17 cellular contexts compared by ENCODE assay signal in genomic region chr5:140301136-140301535, GRCh38. TPM values are rescaled to one million over a fixed set of nuclear protein-coding genes. Genes with fewer than 3 reads are reported as not detected.
DNase-seq lines count a peak whose midpoint lies in the region; ATAC-seq and TF ChIP-seq lines count a peak whose summit lies in the region.
"Had no signal": no experiment of that assay in that cellular context is flagged by ENCODE, and none has a peak within 500 bp of the region (broad histone marks: within the 10 kb centered on the region; RNA-seq: fewer than 3 reads in every experiment).

No MANE protein-coding gene starts in this region.

- POLR2A ChIA-PET in PC-3 (lab: Charles Lee; ENCODE audit: unreplicated experiment): no interaction called here

- H4K20me1 ChIP-seq in PC-3 (ENCODE audit: low read length): no peaks in the 10 kb centered on the region

- H3K4me2 ChIP-seq in PC-3 (ENCODE audit: low read length): peak overlapping the region; percentile 89

- H3F3A ChIP-seq in PC-3 (ENCODE audit: low read length, unreplicated experiment): no peaks in the 10 kb centered on the region

- H3K27me3 ChIP-seq in PC-3 (ENCODE audit: low read length) (no peaks in the 10 kb centered on the region), neuron (ENCODE audit: insufficient read depth, low read length) (no peaks in the 10 kb centered on the region)
- H3K27me3 ChIP-seq: esophagus squamous epithelium had no signal

- peak overlapping the region; percentile 92; the same call in 1 of the 2 replicates for H3K4me3 ChIP-seq in PC-3 (ENCODE audit: low read length)
- peak overlapping the region; percentile 4 for H3K4me3 ChIP-seq in epithelial cell of proximal tubule (ENCODE audit: low read depth, low read length)
- H3K4me3 ChIP-seq in neuron (ENCODE audit: low read length): peak overlapping the region; percentile 85
- H3K4me3 ChIP-seq: mucosa of descending colon had no signal

- H3K36me3 ChIP-seq in PC-3 (ENCODE audit: low read depth, low read length): peaks cover 10% of the 10 kb centered on the region; the same call in 1 of the 2 replicates
- H3K36me3 ChIP-seq in neuron (ENCODE audit: insufficient read depth, low read length): peaks cover 27% of the 10 kb centered on the region

- H3K27me3 Mint-ChIP-seq in activated CD4-positive, alpha-beta T cell treated with anti-CD3 and anti-CD28 coated beads, Interleukin-2, amount 10 ng/mL, durations not matched to agents 24 days and 14 days: no peaks in the 10 kb centered on the region

- H2AFZ ChIP-seq in PC-3 (ENCODE audit: low read length): no peak overlapping the region
- no peak overlapping the region for H2AFZ ChIP-seq in neuron (ENCODE audit: low read depth, low read length)

- H3K4me1 Mint-ChIP-seq in activated CD4-positive, alpha-beta T cell treated with anti-CD3 and anti-CD28 coated beads, Interleukin-2, amount 10 ng/mL, durations not matched to agents 24 days and 14 days: peaks cover 21% of the 10 kb centered on the region

- no peak for ATAC-seq in PC-3
- ATAC-seq: activated T-helper 17 cell treated with anti-CD3 and anti-CD28 coated beads, Interleukin-2, amount 50 U/mL, for 72 hours; mucosa of descending colon had no signal

- H3K9me3 ChIP-seq in PC-3 (ENCODE audit: low read length): no peaks in the 10 kb centered on the region
- no peaks in the 10 kb centered on the region for H3K9me3 ChIP-seq in neuron (ENCODE audit: low read length)
- H3K9me3 ChIP-seq: esophagus squamous epithelium, mucosa of descending colon had no signal

- no peaks in the 10 kb centered on the region for H3K9me3 Mint-ChIP-seq in activated CD4-positive, alpha-beta T cell treated with anti-CD3 and anti-CD28 coated beads, Interleukin-2, amount 10 ng/mL, durations not matched to agents 24 days and 14 days
- H3K9me3 Mint-ChIP-seq: activated T-helper 17 cell treated with anti-CD3 and anti-CD28 coated beads, Interleukin-2, amount 50 U/mL, for 72 hours had no signal

- H3K36me3 Mint-ChIP-seq in activated CD4-positive, alpha-beta T cell treated with anti-CD3 and anti-CD28 coated beads, Interleukin-2, amount 10 ng/mL, durations not matched to agents 24 days and 14 days (ENCODE audit: low read depth): peaks cover 20% of the 10 kb centered on the region

- DNase-seq in activated CD4-positive, alpha-beta T cell treated with anti-CD3 and anti-CD28 coated beads, Interleukin-2, amount 10 ng/mL, durations not matched to agents 24 days and 14 days: no peak
- no peak for DNase-seq in activated CD4-positive, alpha-beta T cell treated with anti-CD3 and anti-CD28 coated beads, Interleukin-2, amount 50 U/mL, for 1 hour
- DNase-seq in PC-3: no peak
- DNase-seq in epithelial cell of proximal tubule (ENCODE audit: low read depth): no peak
- no peak for DNase-seq in DMS79 treated with DMSO at 0.1 percent for 48 hours (lab: John Stamatoyannopoulos, UW)
- DNase-seq in AG20443 (ENCODE audit: low spot score): no peak
- no peak for DNase-seq in DMS153 (lab: John Stamatoyannopoulos, UW)
- DNase-seq: DMS 273 treated with DMSO at 0.1 percent for 48 hours, esophagus squamous epithelium, mucosa of descending colon, NCI-H146, NCI-H524 treated with DMSO at 0.1 percent for 48 hours had no signal

- peak overlapping the region; percentile 32 for H3K4me3 Mint-ChIP-seq in activated CD4-positive, alpha-beta T cell treated with anti-CD3 and anti-CD28 coated beads, Interleukin-2, amount 10 ng/mL, durations not matched to agents 24 days and 14 days

- intact Hi-C loops in activated CD4-positive, alpha-beta T cell treated with anti-CD3 and anti-CD28 coated beads, Interleukin-2, amount 10 ng/mL, durations not matched to agents 24 days and 14 days (cut with micrococcal nuclease): loop anchor here (5.0 kb wide), 2 partner anchors 34 to 411 kb away; no protein-coding TSS in a partner anchor
- intact Hi-C loops in PC-3 (cut with micrococcal nuclease): no loop called here

- BruUV-seq in PC-3 (replicated peaks; lab: Mats Ljungman, UMichigan): no TSS peak

- peaks cover 63% of the 10 kb centered on the region for H3K79me2 ChIP-seq in PC-3 (ENCODE audit: low read length)

- TF ChIP-seq CTCF in PC-3 (conservative IDR thresholded peaks at IDR 0.05; ENCODE audit: low read depth, low read length): no peak
- TF ChIP-seq CTCF in epithelial cell of proximal tubule (conservative IDR thresholded peaks at IDR 0.05; ENCODE audit: low read depth, low read length): no peak

- H3K27ac ChIP-seq in PC-3 (ENCODE audit: low read length): no peak overlapping the region
- H3K27ac ChIP-seq: VCaP had no signal

- no peak overlapping the region for H3K27ac Mint-ChIP-seq in activated CD4-positive, alpha-beta T cell treated with anti-CD3 and anti-CD28 coated beads, Interleukin-2, amount 10 ng/mL, durations not matched to agents 24 days and 14 days

- H3K4me1 ChIP-seq in PC-3 (ENCODE audit: insufficient read depth, low read length): peaks cover 54% of the 10 kb centered on the region
- peaks cover 27% of the 10 kb centered on the region for H3K4me1 ChIP-seq in neuron (ENCODE audit: insufficient read depth, low read length)

- H3K9me2 ChIP-seq in PC-3 (replicated peaks; ENCODE audit: low read length): no peaks in the 10 kb centered on the region

- CTCF ChIA-PET in PC-3 (lab: Charles Lee): no interaction called here

- H3K9ac ChIP-seq in PC-3 (ENCODE audit: low read length): no peak overlapping the region

RNA-seq across cellular contexts. Expression of gene PFDN1, which starts 1.8 kb away (rescaled TPM):
- total RNA-seq in activated CD4-positive, alpha-beta T cell treated with anti-CD3 and anti-CD28 coated beads, Interleukin-2, amount 10 ng/mL, durations not matched to agents 24 days and 14 days: 51.5 and 57.9 TPM in 2 replicates
- total RNA-seq in PC-3 (2014; rRNA removed) (91.9 and 125 TPM in 2 replicates), epithelial cell of proximal tubule (159 and 173 TPM in 2 replicates)

RNA-seq across cellular contexts. Expression of gene HBEGF, which starts 45.3 kb away (rescaled TPM):
- total RNA-seq in activated CD4-positive, alpha-beta T cell treated with anti-CD3 and anti-CD28 coated beads, Interleukin-2, amount 10 ng/mL, durations not matched to agents 24 days and 14 days: 21.9 and 22.5 TPM in 2 replicates
- total RNA-seq in PC-3 (2014; rRNA removed) (82.6 and 85.9 TPM in 2 replicates), epithelial cell of proximal tubule (25.0 and 25.6 TPM in 2 replicates)

RNA-seq across cellular contexts. Expression of gene SLC4A9, which starts 58.9 kb away (rescaled TPM):
- not detected in 2 replicates for total RNA-seq in activated CD4-positive, alpha-beta T cell treated with anti-CD3 and anti-CD28 coated beads, Interleukin-2, amount 10 ng/mL, durations not matched to agents 24 days and 14 days
- 0.29 TPM in 1 of 2 replicates, not detected in the other for total RNA-seq in PC-3 (2014; rRNA removed)
- total RNA-seq in epithelial cell of proximal tubule: not detected in 2 replicates
- total RNA-seq: HT1080, skeletal muscle tissue had no signal

Comparison
In these comparisons a context has a peak if more than half of its experiments do, and no peak if none do; other contexts are left out.
1. H3K4me3 ChIP-seq: peak in every context shown above with its lines; median percentile 92 in PC-3; 85 in neuron; 4 in epithelial cell of proximal tubule.